ENCODE assay signal across 9 cellular contexts in genomic region chr19:18967358-18968146, GRCh38. TPM values are rescaled to one million over a fixed set of nuclear protein-coding genes. Genes with fewer than 3 reads are reported as not detected.
DNase-seq lines count a peak whose midpoint lies in the region; ATAC-seq, FAIRE-seq and TF ChIP-seq lines count a peak whose summit lies in the region.
"Had no signal": no experiment of that assay in that cellular context is flagged by ENCODE, and none has a peak within 500 bp of the region (broad histone marks: within the 10 kb centered on the region; RNA-seq: fewer than 3 reads in every experiment).

No MANE protein-coding gene starts in this region.

- H3K9ac ChIP-seq in endothelial cell of umbilical vein (replicated peaks; ENCODE audit: extremely low read depth, insufficient read depth, low read length) (peak overlapping the region; percentile 62), mesenchymal stem cell (ENCODE audit: low read length) (peak overlapping the region; percentile 47)

- H3K9me3 ChIP-seq in endothelial cell of umbilical vein (replicated peaks; ENCODE audit: control insufficient read depth, insufficient read depth, low read length): no peaks in the 10 kb centered on the region
- no peaks in the 10 kb centered on the region for H3K9me3 ChIP-seq in mesenchymal stem cell (ENCODE audit: control insufficient read depth, low read length)

- POLR2A ChIA-PET in endothelial cell of umbilical vein (lab: Charles Lee): no interaction called here

- H3K27me3 ChIP-seq in endothelial cell of umbilical vein (ENCODE audit: control insufficient read depth in 2 of 2, insufficient read depth in 2 of 2, low read length in 2 of 2) (no peaks in the 10 kb centered on the region), mesenchymal stem cell (ENCODE audit: control insufficient read depth in 1 of 2, insufficient read depth in 1 of 2, low read length in 2 of 2) (no peaks in the 10 kb centered on the region)

- H2BK5ac ChIP-seq in mesenchymal stem cell (ENCODE audit: low read depth, low read length, poor library complexity, severe bottlenecking): peak overlapping the region; percentile 86

- 51% methylated on average over 7 of the region's 11 CpGs for WGBS in mesenchymal stem cell

- no peaks in the 10 kb centered on the region for H3K79me2 ChIP-seq in endothelial cell of umbilical vein (ENCODE audit: control insufficient read depth, insufficient read depth, low read length)

- no peak overlapping the region for H3K23ac ChIP-seq in mesenchymal stem cell (ENCODE audit: low read length in 2 of 2)

- no peak overlapping the region for H4K91ac ChIP-seq in mesenchymal stem cell (ENCODE audit: low read length)

- H2BK15ac ChIP-seq in mesenchymal stem cell (ENCODE audit: low read depth, poor library complexity, severe bottlenecking): no peak overlapping the region

- H3K79me1 ChIP-seq in mesenchymal stem cell (replicated peaks; ENCODE audit: low read length, poor library complexity, severe bottlenecking): no peaks in the 10 kb centered on the region

- no peaks in the 10 kb centered on the region for H4K20me1 ChIP-seq in endothelial cell of umbilical vein (replicated peaks; ENCODE audit: control insufficient read depth, extremely low read depth, insufficient read depth, low read length)

- no peak for TF ChIP-seq POLR2A in endothelial cell of umbilical vein (IDR thresholded peaks at IDR 0.05; ENCODE audit: low read depth, low read length)

- TF ChIP-seq CTCF in endothelial cell of umbilical vein (IDR thresholded peaks at IDR 0.05; ENCODE audit: extremely low read depth in 1 of 2, insufficient read depth in 1 of 2, low read depth in 1 of 2, low read length in 2 of 2): no peak

- H2BK12ac ChIP-seq in mesenchymal stem cell (ENCODE audit: low read length in 2 of 2): peak overlapping the region in 1 of 2 experiments; percentile 31

- no peaks in the 10 kb centered on the region for H3K9me1 ChIP-seq in endothelial cell of umbilical vein (replicated peaks; ENCODE audit: control insufficient read depth, extremely low read depth, insufficient read depth, low read length)

- peaks cover 30% of the 10 kb centered on the region for H3K4me1 ChIP-seq in endothelial cell of umbilical vein (ENCODE audit: control insufficient read depth, extremely low read depth, insufficient read depth, low read length)
- H3K4me1 ChIP-seq in mesenchymal stem cell (ENCODE audit: control insufficient read depth, insufficient read depth, low read depth, low read length): peaks cover 10% of the 10 kb centered on the region

- CTCF ChIA-PET in endothelial cell of umbilical vein (lab: Charles Lee): interaction anchor here (0.7 to 3.1 kb wide), 3 partner anchors 15 to 28 kb away, joined by 3 to 14 read pairs (median 3); no protein-coding TSS in a partner anchor

- no peak overlapping the region for H4K8ac ChIP-seq in mesenchymal stem cell (ENCODE audit: low read length)

- H3K27ac ChIP-seq in endothelial cell of umbilical vein (ENCODE audit: insufficient read depth, low read depth, low read length) (peak overlapping the region; percentile 48), mesenchymal stem cell (ENCODE audit: low read length, poor library complexity, severe bottlenecking) (peak overlapping the region; percentile 85)

- H3K4me3 ChIP-seq in endothelial cell of umbilical vein (replicated peaks in 1 of 3; ENCODE audit: insufficient read depth in 1 of 3, low read depth in 1 of 3, low read length in 3 of 3) (peak overlapping the region in 1 of 3 experiments; percentile 11), mesenchymal stem cell (ENCODE audit: insufficient read depth in 1 of 2, low read depth in 1 of 2, low read length in 2 of 2) (no peak overlapping the region)

- in situ Hi-C loops in ACHN (cut with HindIII; ENCODE audit: low pct_ligation_motif_present, low pct_unique_long_range_greater_than_20kb, low sequenced_read_pairs): no loop called here

- no peak overlapping the region for H3K18ac ChIP-seq in mesenchymal stem cell (ENCODE audit: low read depth in 1 of 2, low read length in 2 of 2)

- H3K4ac ChIP-seq in mesenchymal stem cell (ENCODE audit: low read depth in 1 of 2, low read length in 2 of 2): no peak overlapping the region

- ATAC-seq in GM21367 (IDR thresholded peaks at IDR 0.05; ENCODE audit: unreplicated experiment): no peak
- ATAC-seq in HG02798 (IDR thresholded peaks at IDR 0.05; ENCODE audit: poor library complexity, unreplicated experiment): no peak
- ATAC-seq in GM19455 (IDR thresholded peaks at IDR 0.05; ENCODE audit: unreplicated experiment): no peak

- FAIRE-seq in endothelial cell of umbilical vein (lab: Jason Lieb, UNC): peak; percentile 78

- no peak overlapping the region for H2BK120ac ChIP-seq in mesenchymal stem cell (ENCODE audit: low read depth, low read length)

- no peak overlapping the region for H3K14ac ChIP-seq in mesenchymal stem cell (ENCODE audit: low read length in 2 of 2)

- peak overlapping the region; percentile 61 for H2AFZ ChIP-seq in endothelial cell of umbilical vein (ENCODE audit: low read depth, low read length)
- peak overlapping the region; percentile 61 for H2AFZ ChIP-seq in mesenchymal stem cell (ENCODE audit: low read depth, low read length)

- no TSS peak for BruUV-seq in endothelial cell of umbilical vein (replicated peaks; lab: Mats Ljungman, UMichigan)

- H3K36me3 ChIP-seq in endothelial cell of umbilical vein (ENCODE audit: control insufficient read depth in 2 of 2, extremely low read depth in 1 of 2, insufficient read depth in 2 of 2, low read length in 2 of 2): no peaks in the 10 kb centered on the region
- no peaks in the 10 kb centered on the region for H3K36me3 ChIP-seq in mesenchymal stem cell (ENCODE audit: control insufficient read depth in 1 of 2, insufficient read depth in 2 of 2, low read depth in 1 of 2, low read length in 2 of 2)

- dilution Hi-C loops in endothelial cell of umbilical vein (cut with MboI; ENCODE audit: extremely low pct_ligation_motif_present, low sequenced_read_pairs): no loop called here

- H2AK5ac ChIP-seq in mesenchymal stem cell (ENCODE audit: low read length, severe bottlenecking): peak overlapping the region; percentile 91

- H3K4me2 ChIP-seq in endothelial cell of umbilical vein (ENCODE audit: insufficient read depth, low read length) (peak overlapping the region; percentile 22), mesenchymal stem cell (ENCODE audit: low read length, poor library complexity, severe bottlenecking) (no peak overlapping the region)

- DNase-seq in ACHN (peak; percentile 24), NOMO-1 treated with dmso at 0.1 percent for 144 hours (lab: John Stamatoyannopoulos, UW; ENCODE audit: unreplicated experiment) (peak; percentile 85), endothelial cell of umbilical vein (ENCODE audit: low read depth, low spot score) (peak; percentile 71), mesenchymal stem cell (peak; percentile 48)
- no peak for DNase-seq in stimulated activated CD4-positive, alpha-beta T cell treated with anti-CD3 and anti-CD28 coated beads, Interleukin-2, amount 100 ng/mL, for 48 hours
- DNase-seq: H7 had no signal

- intact Hi-C loops in endothelial cell of umbilical vein (cut with micrococcal nuclease): loop anchor here (1.0 to 2.0 kb wide), 2 partner anchors 15 to 48 kb away; partner anchors contain the start of genes COPE and DDX49

TF ChIP-seq in endothelial cell of umbilical vein, 7 proteins besides CTCF, POLR2A, EP300 and RAD21 (continues in another document):
- no peak for TF ChIP-seq MAX (IDR thresholded peaks at IDR 0.05; ENCODE audit: insufficient read depth, insufficient read length)
- peak; percentile 54 for TF ChIP-seq POLR2AphosphoS5 (IDR thresholded peaks at IDR 0.05; ENCODE audit: insufficient read depth, low read depth, low read length)
- peak; percentile 2 for TF ChIP-seq FOS (IDR thresholded peaks at IDR 0.05; ENCODE audit: borderline replicate concordance, insufficient read depth, low read length)
- no peak for TF ChIP-seq JUN (IDR thresholded peaks at IDR 0.05; ENCODE audit: borderline replicate concordance, insufficient read depth, insufficient read length, low read depth)

RNA-seq across cellular contexts. Expression of gene HOMER3, which starts 26.5 kb away (rescaled TPM):
- total RNA-seq in endothelial cell of umbilical vein: 131 and 139 TPM in 2 replicates
- polyA plus RNA-seq in endothelial cell of umbilical vein: 180 and 184 TPM in 2 replicates
- 87.0 and 149 TPM in 2 replicates for polyA plus RNA-seq in endothelial cell of umbilical vein (2011; cell fraction: cytosol; rRNA removed)
- 180 and 225 TPM in 2 replicates for polyA plus RNA-seq in endothelial cell of umbilical vein (2011; cell fraction: nucleus; rRNA removed)
- 111 and 166 TPM in 2 replicates for polyA plus RNA-seq in endothelial cell of umbilical vein (2012)
- 82.4 and 98.5 TPM in 2 replicates for polyA minus RNA-seq in endothelial cell of umbilical vein
- polyA minus RNA-seq in endothelial cell of umbilical vein (2011; cell fraction: cytosol; rRNA and poly(A)+ RNA removed): 9.4 TPM
- 43.0 and 63.2 TPM in 2 replicates for polyA minus RNA-seq in endothelial cell of umbilical vein (2011; cell fraction: nucleus; rRNA and poly(A)+ RNA removed)
- 54.3 TPM for polyA plus RNA-seq in mesenchymal stem cell (2013, experiment 1 of 2)
- polyA plus RNA-seq in mesenchymal stem cell (2013, experiment 2 of 2): 55.7 TPM

RNA-seq across cellular contexts. Expression of gene DDX49, which starts 48.0 kb away (rescaled TPM):
- 47.7 and 51.9 TPM in 2 replicates for total RNA-seq in endothelial cell of umbilical vein
- 60.1 and 61.8 TPM in 2 replicates for polyA plus RNA-seq in endothelial cell of umbilical vein
- polyA plus RNA-seq in endothelial cell of umbilical vein (2011; cell fraction: cytosol; rRNA removed): 39.0 and 47.3 TPM in 2 replicates
- polyA plus RNA-seq in endothelial cell of umbilical vein (2011; cell fraction: nucleus; rRNA removed): 46.8 and 57.5 TPM in 2 replicates
- polyA plus RNA-seq in endothelial cell of umbilical vein (2012): 34.2 and 35.0 TPM in 2 replicates
- polyA minus RNA-seq in endothelial cell of umbilical vein: 52.3 and 54.3 TPM in 2 replicates
- 64.2 TPM for polyA minus RNA-seq in endothelial cell of umbilical vein (2011; cell fraction: cytosol; rRNA and poly(A)+ RNA removed)
- 20.1 and 21.3 TPM in 2 replicates for polyA minus RNA-seq in endothelial cell of umbilical vein (2011; cell fraction: nucleus; rRNA and poly(A)+ RNA removed)
- polyA plus RNA-seq in mesenchymal stem cell (2013, experiment 1 of 2): 19.4 TPM
- polyA plus RNA-seq in mesenchymal stem cell (2013, experiment 2 of 2): 18.6 TPM

RNA-seq across cellular contexts. Expression of gene COPE, which starts 48.4 kb away (rescaled TPM):
- 239 and 252 TPM in 2 replicates for total RNA-seq in endothelial cell of umbilical vein
- polyA plus RNA-seq in endothelial cell of umbilical vein: 407 and 557 TPM in 2 replicates
- polyA plus RNA-seq in endothelial cell of umbilical vein (2011; cell fraction: cytosol; rRNA removed): 209 and 297 TPM in 2 replicates
- 158 and 185 TPM in 2 replicates for polyA plus RNA-seq in endothelial cell of umbilical vein (2011; cell fraction: nucleus; rRNA removed)
- 171 and 230 TPM in 2 replicates for polyA plus RNA-seq in endothelial cell of umbilical vein (2012)
- polyA minus RNA-seq in endothelial cell of umbilical vein: 136 and 146 TPM in 2 replicates
- polyA minus RNA-seq in endothelial cell of umbilical vein (2011; cell fraction: cytosol; rRNA and poly(A)+ RNA removed): 121 TPM
- 53.9 and 83.6 TPM in 2 replicates for polyA minus RNA-seq in endothelial cell of umbilical vein (2011; cell fraction: nucleus; rRNA and poly(A)+ RNA removed)
- polyA plus RNA-seq in mesenchymal stem cell (2013, experiment 1 of 2): 214 TPM
- 238 TPM for polyA plus RNA-seq in mesenchymal stem cell (2013, experiment 2 of 2)

Comparison
In these comparisons a context has a peak if more than half of its experiments do, and no peak if none do; other contexts are left out.
1. DNase-seq: peak in ACHN (single experiment), NOMO-1 treated with dmso at 0.1 percent for 144 hours (single experiment), endothelial cell of umbilical vein (single experiment) and mesenchymal stem cell (single experiment); none in stimulated activated CD4-positive, alpha-beta T cell treated with anti-CD3 and anti-CD28 coated beads, Interleukin-2, amount 100 ng/mL, for 48 hours (0 of 2).